7 cellular contexts compared by ENCODE assay signal in genomic region chr9:124291801-124292396, GRCh38. TPM values are rescaled to one million over a fixed set of nuclear protein-coding genes. Genes with fewer than 3 reads are reported as not detected.
A peak's percentile ranks its signal among the peaks of the same experiment; 100 is the strongest.
DNase-seq lines count a peak whose midpoint lies in the region; ATAC-seq and TF ChIP-seq lines count a peak whose summit lies in the region.

No MANE protein-coding gene starts in this region.

- TF ChIP-seq POLR2A in GM19099 (IDR thresholded peaks at IDR 0.05; ENCODE audit: extremely low read depth, insufficient read length, low read depth) = peak; percentile 19
- TF ChIP-seq POLR2A in stomach (IDR thresholded peaks at IDR 0.05) = no peak

- no peaks in the 10 kb centered on the region for H3K9me3 Mint-ChIP-seq in activated CD4-positive, alpha-beta memory T cell treated with anti-CD3 and anti-CD28 coated beads, Interleukin-2, amount 10 ng/mL, durations not matched to agents 7 days and 5 days

- CTCF ChIA-PET in activated CD4-positive, alpha-beta memory T cell treated with anti-CD3 and anti-CD28 coated beads, Interleukin-2, amount 10 ng/mL, durations not matched to agents 7 days and 5 days (lab: Charles Lee) = interaction anchor here (1.5 kb wide), 2 partner anchors 89 to 164 kb away, joined by 3 to 7 read pairs; no protein-coding TSS in a partner anchor

- no peak for TF ChIP-seq EP300 in stomach (IDR thresholded peaks at IDR 0.05)

- POLR2A ChIA-PET in activated CD4-positive, alpha-beta memory T cell treated with anti-CD3 and anti-CD28 coated beads, Interleukin-2, amount 10 ng/mL, durations not matched to agents 7 days and 5 days (lab: Charles Lee) = interaction anchor here (0.9 to 1.5 kb wide), 2 partner anchors 75 to 90 kb away, joined by 3 to 6 read pairs; no protein-coding TSS in a partner anchor

- H3K4me3 ChIP-seq in left lung (no peak overlapping the region), stomach (no peak overlapping the region)

- peaks cover 2% of the 10 kb centered on the region for H3K36me3 Mint-ChIP-seq in activated CD4-positive, alpha-beta memory T cell treated with anti-CD3 and anti-CD28 coated beads, Interleukin-2, amount 10 ng/mL, durations not matched to agents 7 days and 5 days (ENCODE audit: low read depth)

- H3K9me3 ChIP-seq in left lung = no peaks in the 10 kb centered on the region
- H3K9me3 ChIP-seq in stomach = no peaks in the 10 kb centered on the region

- H3K27ac Mint-ChIP-seq in activated CD4-positive, alpha-beta memory T cell treated with anti-CD3 and anti-CD28 coated beads, Interleukin-2, amount 10 ng/mL, durations not matched to agents 7 days and 5 days = no peak overlapping the region

- H3K4me1 ChIP-seq in left lung = peaks cover 41 to 92% of the 10 kb centered on the region in 2 donors
- peaks cover 53 to 100% (median 83%) of the 10 kb centered on the region in 4 donors for H3K4me1 ChIP-seq in stomach

- H3K27ac ChIP-seq in left lung (no peak overlapping the region), stomach (peak overlapping the region in 3 of 5 donors; percentile 15 to 60 (median 48))

- peak; percentile 48 for ATAC-seq in HG03135 (IDR thresholded peaks at IDR 0.05; ENCODE audit: unreplicated experiment)
- ATAC-seq in left lung = peak; percentile 20
- ATAC-seq in HG03521 (IDR thresholded peaks at IDR 0.05; ENCODE audit: unreplicated experiment) = no peak

- H3K27me3 ChIP-seq in left lung (no peaks in the 10 kb centered on the region), stomach (no peaks in the 10 kb centered on the region)

- DNase-seq in activated CD4-positive, alpha-beta memory T cell treated with anti-CD3 and anti-CD28 coated beads, Interleukin-2, amount 10 ng/mL, durations not matched to agents 7 days and 5 days = peak; percentile 39
- DNase-seq in left lung (peak in 1 of 2 donors; percentile 60), stomach (no peak), NCI-H2107 (lab: John Stamatoyannopoulos, UW) (no peak)

- H3K4me3 Mint-ChIP-seq in activated CD4-positive, alpha-beta memory T cell treated with anti-CD3 and anti-CD28 coated beads, Interleukin-2, amount 10 ng/mL, durations not matched to agents 7 days and 5 days = no peak overlapping the region

- no peak for TF ChIP-seq CTCF in left lung (IDR thresholded peaks at IDR 0.05)
- no peak for TF ChIP-seq CTCF in stomach (IDR thresholded peaks at IDR 0.05)

- intact Hi-C loops in left lung (cut with DNase I) = no loop called here
- intact Hi-C loops in stomach (cut with DNase I; ENCODE audit: low total_unique reads) = no loop called here

- H3K36me3 ChIP-seq in left lung (peaks cover 0 to 51% of the 10 kb centered on the region in 2 donors), stomach (peaks cover 0 to 7% (median 4%) of the 10 kb centered on the region in 4 donors)

- 34 to 65% (median 56%) methylated on average over 8 to 11 of the region's 11 CpGs for WGBS in stomach, 5 donors

- H3K27me3 Mint-ChIP-seq in activated CD4-positive, alpha-beta memory T cell treated with anti-CD3 and anti-CD28 coated beads, Interleukin-2, amount 10 ng/mL, durations not matched to agents 7 days and 5 days = no peaks in the 10 kb centered on the region

- peaks cover 50% of the 10 kb centered on the region for H3K4me1 Mint-ChIP-seq in activated CD4-positive, alpha-beta memory T cell treated with anti-CD3 and anti-CD28 coated beads, Interleukin-2, amount 10 ng/mL, durations not matched to agents 7 days and 5 days

RNA-seq across cellular contexts. Expression of gene NEK6, which starts 34.1 kb away (rescaled TPM):
- 10 to 100 TPM; 16.9 to 18.9 TPM for total RNA-seq in activated CD4-positive, alpha-beta memory T cell treated with anti-CD3 and anti-CD28 coated beads, Interleukin-2, amount 10 ng/mL, durations not matched to agents 7 days and 5 days
- total RNA-seq in left lung (100 to 1,000 TPM; 104 to 132 TPM), stomach (10 to 100 TPM; 24.5 to 76.8 (median 35.6) TPM)
- polyA plus RNA-seq in stomach = 10 to 100 TPM in 2 of 3 donors, 1 to 10 TPM in 1; 6.0 to 18.9 (median 18.3) TPM

Comparison
In these comparisons a context has a peak if more than half of its experiments do, and no peak if none do; other contexts are left out.
1. H3K27ac ChIP-seq: peak in stomach (3 of 5); none in left lung (0 of 2).